ENCODE assay signal across 1 cellular context in the genomic region with DNA sequence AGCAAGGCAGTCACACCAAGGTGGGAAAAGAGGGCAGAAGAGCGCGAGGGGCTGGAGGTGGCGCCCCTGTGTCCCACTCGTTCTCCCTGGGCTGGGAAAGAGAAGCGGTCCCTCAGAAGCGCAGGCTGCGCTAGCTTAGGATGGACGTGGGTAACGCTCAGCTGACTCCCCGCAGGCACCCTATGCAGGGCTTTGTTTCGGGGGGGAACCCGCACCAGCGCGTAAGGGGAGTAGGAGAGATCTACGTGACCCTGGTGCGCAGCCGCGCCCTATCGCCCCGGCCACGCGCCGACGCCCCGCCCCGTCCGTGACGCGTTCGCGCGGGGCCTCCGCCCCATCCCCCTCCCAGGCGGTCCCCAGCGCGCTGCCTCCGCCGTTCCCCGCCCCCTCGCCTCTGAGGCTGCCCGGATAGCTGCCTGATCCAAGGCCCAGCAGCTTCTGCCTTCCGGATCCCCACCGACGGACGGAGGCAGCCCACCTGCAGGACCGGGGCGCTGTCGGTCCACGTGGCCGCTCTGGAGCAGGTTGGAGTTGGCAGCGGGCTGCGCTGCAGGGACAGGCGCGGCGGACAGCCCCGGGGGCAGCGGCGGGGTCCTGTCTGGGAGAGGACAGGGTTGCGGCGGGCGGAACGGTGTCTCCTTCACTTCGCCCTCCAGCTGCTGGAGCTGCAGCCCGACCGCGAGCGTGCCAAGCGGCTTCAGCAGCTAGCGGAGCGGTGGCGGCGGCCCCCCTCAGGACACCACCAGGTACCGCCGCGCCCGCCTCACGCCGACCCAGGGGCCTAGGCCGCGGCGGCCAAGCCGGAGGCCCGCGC.
A peak's percentile ranks its signal among the peaks of the same experiment; 100 is the strongest.
TF ChIP-seq lines count a peak whose summit lies in the region.

A gene with protein sequence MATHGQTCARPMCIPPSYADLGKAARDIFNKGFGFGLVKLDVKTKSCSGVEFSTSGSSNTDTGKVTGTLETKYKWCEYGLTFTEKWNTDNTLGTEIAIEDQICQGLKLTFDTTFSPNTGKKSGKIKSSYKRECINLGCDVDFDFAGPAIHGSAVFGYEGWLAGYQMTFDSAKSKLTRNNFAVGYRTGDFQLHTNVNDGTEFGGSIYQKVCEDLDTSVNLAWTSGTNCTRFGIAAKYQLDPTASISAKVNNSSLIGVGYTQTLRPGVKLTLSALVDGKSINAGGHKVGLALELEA (plus strand): TSS at position 604 of the 814 bp plus-strand sequence. CDS start 363 bp downstream, outside the sequence.

TF ChIP-seq in K562, 482 proteins besides CTCF, POLR2A, EP300 and RAD21 (continued from another document and continues in another):
- TF ChIP-seq, protein P1, sequence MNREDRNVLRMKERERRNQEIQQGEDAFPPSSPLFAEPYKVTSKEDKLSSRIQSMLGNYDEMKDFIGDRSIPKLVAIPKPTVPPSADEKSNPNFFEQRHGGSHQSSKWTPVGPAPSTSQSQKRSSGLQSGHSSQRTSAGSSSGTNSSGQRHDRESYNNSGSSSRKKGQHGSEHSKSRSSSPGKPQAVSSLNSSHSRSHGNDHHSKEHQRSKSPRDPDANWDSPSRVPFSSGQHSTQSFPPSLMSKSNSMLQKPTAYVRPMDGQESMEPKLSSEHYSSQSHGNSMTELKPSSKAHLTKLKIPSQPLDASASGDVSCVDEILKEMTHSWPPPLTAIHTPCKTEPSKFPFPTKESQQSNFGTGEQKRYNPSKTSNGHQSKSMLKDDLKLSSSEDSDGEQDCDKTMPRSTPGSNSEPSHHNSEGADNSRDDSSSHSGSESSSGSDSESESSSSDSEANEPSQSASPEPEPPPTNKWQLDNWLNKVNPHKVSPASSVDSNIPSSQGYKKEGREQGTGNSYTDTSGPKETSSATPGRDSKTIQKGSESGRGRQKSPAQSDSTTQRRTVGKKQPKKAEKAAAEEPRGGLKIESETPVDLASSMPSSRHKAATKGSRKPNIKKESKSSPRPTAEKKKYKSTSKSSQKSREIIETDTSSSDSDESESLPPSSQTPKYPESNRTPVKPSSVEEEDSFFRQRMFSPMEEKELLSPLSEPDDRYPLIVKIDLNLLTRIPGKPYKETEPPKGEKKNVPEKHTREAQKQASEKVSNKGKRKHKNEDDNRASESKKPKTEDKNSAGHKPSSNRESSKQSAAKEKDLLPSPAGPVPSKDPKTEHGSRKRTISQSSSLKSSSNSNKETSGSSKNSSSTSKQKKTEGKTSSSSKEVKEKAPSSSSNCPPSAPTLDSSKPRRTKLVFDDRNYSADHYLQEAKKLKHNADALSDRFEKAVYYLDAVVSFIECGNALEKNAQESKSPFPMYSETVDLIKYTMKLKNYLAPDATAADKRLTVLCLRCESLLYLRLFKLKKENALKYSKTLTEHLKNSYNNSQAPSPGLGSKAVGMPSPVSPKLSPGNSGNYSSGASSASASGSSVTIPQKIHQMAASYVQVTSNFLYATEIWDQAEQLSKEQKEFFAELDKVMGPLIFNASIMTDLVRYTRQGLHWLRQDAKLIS (CRISPR knock-in tag; IDR thresholded peaks at IDR 0.05): peak; percentile 84
- no peak for TF ChIP-seq PYGO2 (tag; IDR thresholded peaks at IDR 0.05)
- TF ChIP-seq, protein P2, sequence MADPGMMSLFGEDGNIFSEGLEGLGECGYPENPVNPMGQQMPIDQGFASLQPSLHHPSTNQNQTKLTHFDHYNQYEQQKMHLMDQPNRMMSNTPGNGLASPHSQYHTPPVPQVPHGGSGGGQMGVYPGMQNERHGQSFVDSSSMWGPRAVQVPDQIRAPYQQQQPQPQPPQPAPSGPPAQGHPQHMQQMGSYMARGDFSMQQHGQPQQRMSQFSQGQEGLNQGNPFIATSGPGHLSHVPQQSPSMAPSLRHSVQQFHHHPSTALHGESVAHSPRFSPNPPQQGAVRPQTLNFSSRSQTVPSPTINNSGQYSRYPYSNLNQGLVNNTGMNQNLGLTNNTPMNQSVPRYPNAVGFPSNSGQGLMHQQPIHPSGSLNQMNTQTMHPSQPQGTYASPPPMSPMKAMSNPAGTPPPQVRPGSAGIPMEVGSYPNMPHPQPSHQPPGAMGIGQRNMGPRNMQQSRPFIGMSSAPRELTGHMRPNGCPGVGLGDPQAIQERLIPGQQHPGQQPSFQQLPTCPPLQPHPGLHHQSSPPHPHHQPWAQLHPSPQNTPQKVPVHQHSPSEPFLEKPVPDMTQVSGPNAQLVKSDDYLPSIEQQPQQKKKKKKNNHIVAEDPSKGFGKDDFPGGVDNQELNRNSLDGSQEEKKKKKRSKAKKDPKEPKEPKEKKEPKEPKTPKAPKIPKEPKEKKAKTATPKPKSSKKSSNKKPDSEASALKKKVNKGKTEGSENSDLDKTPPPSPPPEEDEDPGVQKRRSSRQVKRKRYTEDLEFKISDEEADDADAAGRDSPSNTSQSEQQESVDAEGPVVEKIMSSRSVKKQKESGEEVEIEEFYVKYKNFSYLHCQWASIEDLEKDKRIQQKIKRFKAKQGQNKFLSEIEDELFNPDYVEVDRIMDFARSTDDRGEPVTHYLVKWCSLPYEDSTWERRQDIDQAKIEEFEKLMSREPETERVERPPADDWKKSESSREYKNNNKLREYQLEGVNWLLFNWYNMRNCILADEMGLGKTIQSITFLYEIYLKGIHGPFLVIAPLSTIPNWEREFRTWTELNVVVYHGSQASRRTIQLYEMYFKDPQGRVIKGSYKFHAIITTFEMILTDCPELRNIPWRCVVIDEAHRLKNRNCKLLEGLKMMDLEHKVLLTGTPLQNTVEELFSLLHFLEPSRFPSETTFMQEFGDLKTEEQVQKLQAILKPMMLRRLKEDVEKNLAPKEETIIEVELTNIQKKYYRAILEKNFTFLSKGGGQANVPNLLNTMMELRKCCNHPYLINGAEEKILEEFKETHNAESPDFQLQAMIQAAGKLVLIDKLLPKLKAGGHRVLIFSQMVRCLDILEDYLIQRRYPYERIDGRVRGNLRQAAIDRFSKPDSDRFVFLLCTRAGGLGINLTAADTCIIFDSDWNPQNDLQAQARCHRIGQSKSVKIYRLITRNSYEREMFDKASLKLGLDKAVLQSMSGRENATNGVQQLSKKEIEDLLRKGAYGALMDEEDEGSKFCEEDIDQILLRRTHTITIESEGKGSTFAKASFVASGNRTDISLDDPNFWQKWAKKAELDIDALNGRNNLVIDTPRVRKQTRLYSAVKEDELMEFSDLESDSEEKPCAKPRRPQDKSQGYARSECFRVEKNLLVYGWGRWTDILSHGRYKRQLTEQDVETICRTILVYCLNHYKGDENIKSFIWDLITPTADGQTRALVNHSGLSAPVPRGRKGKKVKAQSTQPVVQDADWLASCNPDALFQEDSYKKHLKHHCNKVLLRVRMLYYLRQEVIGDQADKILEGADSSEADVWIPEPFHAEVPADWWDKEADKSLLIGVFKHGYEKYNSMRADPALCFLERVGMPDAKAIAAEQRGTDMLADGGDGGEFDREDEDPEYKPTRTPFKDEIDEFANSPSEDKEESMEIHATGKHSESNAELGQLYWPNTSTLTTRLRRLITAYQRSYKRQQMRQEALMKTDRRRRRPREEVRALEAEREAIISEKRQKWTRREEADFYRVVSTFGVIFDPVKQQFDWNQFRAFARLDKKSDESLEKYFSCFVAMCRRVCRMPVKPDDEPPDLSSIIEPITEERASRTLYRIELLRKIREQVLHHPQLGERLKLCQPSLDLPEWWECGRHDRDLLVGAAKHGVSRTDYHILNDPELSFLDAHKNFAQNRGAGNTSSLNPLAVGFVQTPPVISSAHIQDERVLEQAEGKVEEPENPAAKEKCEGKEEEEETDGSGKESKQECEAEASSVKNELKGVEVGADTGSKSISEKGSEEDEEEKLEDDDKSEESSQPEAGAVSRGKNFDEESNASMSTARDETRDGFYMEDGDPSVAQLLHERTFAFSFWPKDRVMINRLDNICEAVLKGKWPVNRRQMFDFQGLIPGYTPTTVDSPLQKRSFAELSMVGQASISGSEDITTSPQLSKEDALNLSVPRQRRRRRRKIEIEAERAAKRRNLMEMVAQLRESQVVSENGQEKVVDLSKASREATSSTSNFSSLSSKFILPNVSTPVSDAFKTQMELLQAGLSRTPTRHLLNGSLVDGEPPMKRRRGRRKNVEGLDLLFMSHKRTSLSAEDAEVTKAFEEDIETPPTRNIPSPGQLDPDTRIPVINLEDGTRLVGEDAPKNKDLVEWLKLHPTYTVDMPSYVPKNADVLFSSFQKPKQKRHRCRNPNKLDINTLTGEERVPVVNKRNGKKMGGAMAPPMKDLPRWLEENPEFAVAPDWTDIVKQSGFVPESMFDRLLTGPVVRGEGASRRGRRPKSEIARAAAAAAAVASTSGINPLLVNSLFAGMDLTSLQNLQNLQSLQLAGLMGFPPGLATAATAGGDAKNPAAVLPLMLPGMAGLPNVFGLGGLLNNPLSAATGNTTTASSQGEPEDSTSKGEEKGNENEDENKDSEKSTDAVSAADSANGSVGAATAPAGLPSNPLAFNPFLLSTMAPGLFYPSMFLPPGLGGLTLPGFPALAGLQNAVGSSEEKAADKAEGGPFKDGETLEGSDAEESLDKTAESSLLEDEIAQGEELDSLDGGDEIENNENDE (IDR thresholded peaks at IDR 0.05; ENCODE audit: low read depth, low read length): no peak
- TF ChIP-seq KAT7 (CRISPR knock-in tag; IDR thresholded peaks at IDR 0.05; ENCODE audit: borderline replicate concordance): peak; percentile 96
- TF ChIP-seq DACH1 (IDR thresholded peaks at IDR 0.05; ENCODE audit: partially characterized antibody): peak; percentile 100
- TF ChIP-seq NELFE (IDR thresholded peaks at IDR 0.05; ENCODE audit: insufficient read depth, insufficient read length): no peak
- TF ChIP-seq, protein P3, sequence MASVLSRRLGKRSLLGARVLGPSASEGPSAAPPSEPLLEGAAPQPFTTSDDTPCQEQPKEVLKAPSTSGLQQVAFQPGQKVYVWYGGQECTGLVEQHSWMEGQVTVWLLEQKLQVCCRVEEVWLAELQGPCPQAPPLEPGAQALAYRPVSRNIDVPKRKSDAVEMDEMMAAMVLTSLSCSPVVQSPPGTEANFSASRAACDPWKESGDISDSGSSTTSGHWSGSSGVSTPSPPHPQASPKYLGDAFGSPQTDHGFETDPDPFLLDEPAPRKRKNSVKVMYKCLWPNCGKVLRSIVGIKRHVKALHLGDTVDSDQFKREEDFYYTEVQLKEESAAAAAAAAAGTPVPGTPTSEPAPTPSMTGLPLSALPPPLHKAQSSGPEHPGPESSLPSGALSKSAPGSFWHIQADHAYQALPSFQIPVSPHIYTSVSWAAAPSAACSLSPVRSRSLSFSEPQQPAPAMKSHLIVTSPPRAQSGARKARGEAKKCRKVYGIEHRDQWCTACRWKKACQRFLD (CRISPR knock-in tag; IDR thresholded peaks at IDR 0.05): peak; percentile 86; the same call in 1 of the 2 replicates
- TF ChIP-seq, protein P4, sequence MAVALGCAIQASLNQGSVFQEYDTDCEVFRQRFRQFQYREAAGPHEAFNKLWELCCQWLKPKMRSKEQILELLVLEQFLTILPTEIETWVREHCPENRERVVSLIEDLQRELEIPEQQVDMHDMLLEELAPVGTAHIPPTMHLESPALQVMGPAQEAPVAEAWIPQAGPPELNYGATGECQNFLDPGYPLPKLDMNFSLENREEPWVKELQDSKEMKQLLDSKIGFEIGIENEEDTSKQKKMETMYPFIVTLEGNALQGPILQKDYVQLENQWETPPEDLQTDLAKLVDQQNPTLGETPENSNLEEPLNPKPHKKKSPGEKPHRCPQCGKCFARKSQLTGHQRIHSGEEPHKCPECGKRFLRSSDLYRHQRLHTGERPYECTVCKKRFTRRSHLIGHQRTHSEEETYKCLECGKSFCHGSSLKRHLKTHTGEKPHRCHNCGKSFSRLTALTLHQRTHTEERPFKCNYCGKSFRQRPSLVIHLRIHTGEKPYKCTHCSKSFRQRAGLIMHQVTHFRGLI (CRISPR knock-in tag; IDR thresholded peaks at IDR 0.05): no peak
- TF ChIP-seq ZNF239 (CRISPR knock-in tag; IDR thresholded peaks at IDR 0.05): peak; percentile 19; the same call in 1 of the 2 replicates
- TF ChIP-seq ZNF175 (CRISPR knock-in tag; IDR thresholded peaks at IDR 0.05; ENCODE audit: low read depth): no peak; the same call in 1 of the 2 replicates
- TF ChIP-seq SLC30A9 (CRISPR knock-in tag; IDR thresholded peaks at IDR 0.05): no peak
- TF ChIP-seq, protein P5, sequence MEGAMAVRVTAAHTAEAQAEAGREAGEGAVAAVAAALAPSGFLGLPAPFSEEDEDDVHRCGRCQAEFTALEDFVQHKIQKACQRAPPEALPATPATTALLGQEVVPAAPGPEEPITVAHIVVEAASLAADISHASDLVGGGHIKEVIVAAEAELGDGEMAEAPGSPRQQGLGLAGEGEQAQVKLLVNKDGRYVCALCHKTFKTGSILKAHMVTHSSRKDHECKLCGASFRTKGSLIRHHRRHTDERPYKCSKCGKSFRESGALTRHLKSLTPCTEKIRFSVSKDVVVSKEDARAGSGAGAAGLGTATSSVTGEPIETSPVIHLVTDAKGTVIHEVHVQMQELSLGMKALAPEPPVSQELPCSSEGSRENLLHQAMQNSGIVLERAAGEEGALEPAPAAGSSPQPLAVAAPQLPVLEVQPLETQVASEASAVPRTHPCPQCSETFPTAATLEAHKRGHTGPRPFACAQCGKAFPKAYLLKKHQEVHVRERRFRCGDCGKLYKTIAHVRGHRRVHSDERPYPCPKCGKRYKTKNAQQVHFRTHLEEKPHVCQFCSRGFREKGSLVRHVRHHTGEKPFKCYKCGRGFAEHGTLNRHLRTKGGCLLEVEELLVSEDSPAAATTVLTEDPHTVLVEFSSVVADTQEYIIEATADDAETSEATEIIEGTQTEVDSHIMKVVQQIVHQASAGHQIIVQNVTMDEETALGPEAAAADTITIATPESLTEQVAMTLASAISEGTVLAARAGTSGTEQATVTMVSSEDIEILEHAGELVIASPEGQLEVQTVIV (CRISPR knock-in tag; IDR thresholded peaks at IDR 0.05; ENCODE audit: borderline replicate concordance): no peak
- peak; percentile 46; the same call in 1 of the 2 replicates for TF ChIP-seq GTF2A2 (tag; IDR thresholded peaks at IDR 0.05)
- peak; percentile 100 for TF ChIP-seq RB1 (IDR thresholded peaks at IDR 0.05; ENCODE audit: low read depth)
- no peak for TF ChIP-seq HDAC2 (IDR thresholded peaks at IDR 0.05)
- no peak; the same call in none of the 2 replicates for TF ChIP-seq GABPA (tag; conservative IDR thresholded peaks at IDR 0.05; ENCODE audit: low read depth)
- no peak for TF ChIP-seq POLR3A (IDR thresholded peaks at IDR 0.05; ENCODE audit: borderline replicate concordance, extremely low read depth, insufficient read depth, insufficient read length)
- no peak for TF ChIP-seq BHLHE40 (IDR thresholded peaks at IDR 0.05; ENCODE audit: low read length)
- TF ChIP-seq, protein P6, sequence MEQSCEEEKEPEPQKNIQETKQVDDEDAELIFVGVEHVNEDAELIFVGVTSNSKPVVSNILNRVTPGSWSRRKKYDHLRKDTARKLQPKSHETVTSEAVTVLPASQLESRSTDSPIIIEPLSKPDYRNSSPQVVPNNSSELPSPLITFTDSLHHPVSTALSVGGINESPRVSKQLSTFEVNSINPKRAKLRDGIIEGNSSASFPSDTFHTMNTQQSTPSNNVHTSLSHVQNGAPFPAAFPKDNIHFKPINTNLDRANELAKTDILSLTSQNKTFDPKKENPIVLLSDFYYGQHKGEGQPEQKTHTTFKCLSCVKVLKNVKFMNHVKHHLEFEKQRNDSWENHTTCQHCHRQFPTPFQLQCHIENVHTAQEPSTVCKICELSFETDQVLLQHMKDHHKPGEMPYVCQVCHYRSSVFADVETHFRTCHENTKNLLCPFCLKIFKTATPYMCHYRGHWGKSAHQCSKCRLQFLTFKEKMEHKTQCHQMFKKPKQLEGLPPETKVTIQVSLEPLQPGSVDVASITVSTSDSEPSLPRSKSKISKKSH (CRISPR knock-in tag; IDR thresholded peaks at IDR 0.05): no peak
- TF ChIP-seq ETS2 (tag; IDR thresholded peaks at IDR 0.05; ENCODE audit: borderline replicate concordance, poor library complexity, severe bottlenecking): no peak
- peak; percentile 1; the same call in 1 of the 2 replicates for TF ChIP-seq ZNF263 (CRISPR knock-in tag; IDR thresholded peaks at IDR 0.05; ENCODE audit: borderline replicate concordance)
- peak; percentile 89 for TF ChIP-seq MTA3 (IDR thresholded peaks at IDR 0.05; ENCODE audit: borderline replicate concordance)
- no peak for TF ChIP-seq ARHGAP35 (IDR thresholded peaks at IDR 0.05; ENCODE audit: partially characterized antibody)
